ENCODE assay signal across 11 cellular contexts in the genomic region with DNA sequence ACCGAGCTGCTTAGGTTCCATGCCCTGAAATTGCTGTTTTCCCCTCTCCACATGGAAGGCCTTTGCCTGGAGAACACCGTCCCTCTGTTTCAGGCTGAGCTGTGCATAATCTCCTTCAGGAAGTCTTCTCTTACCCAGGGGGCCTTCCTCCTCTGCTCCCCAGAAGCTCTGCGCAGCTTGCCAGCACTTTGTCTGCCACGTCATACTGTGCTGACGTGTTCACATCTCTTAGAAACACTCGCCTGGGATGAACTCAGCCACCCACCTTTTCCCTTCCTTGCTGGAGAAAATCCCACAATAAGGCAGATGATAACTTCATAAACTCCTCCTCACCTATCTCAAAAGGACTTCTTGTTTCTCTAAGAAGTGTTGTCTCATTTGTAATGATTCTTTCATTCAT.
DNase-seq lines count a peak whose midpoint lies in the region; ATAC-seq and TF ChIP-seq lines count a peak whose summit lies in the region.
"Had no signal": no experiment of that assay in that cellular context is flagged by ENCODE, and none has a peak within 500 bp of the region (broad histone marks: within the 10 kb centered on the region; RNA-seq: fewer than 3 reads in every experiment).

No MANE protein-coding gene starts in this region.

- no peak for TF ChIP-seq CTCF in cardiac fibroblast (IDR thresholded peaks at IDR 0.05; ENCODE audit: low read depth, low read length)
- TF ChIP-seq CTCF in left ventricle myocardium inferior (IDR thresholded peaks at IDR 0.05; ENCODE audit: borderline replicate concordance): no peak
- TF ChIP-seq CTCF in stomach (IDR thresholded peaks at IDR 0.05): no peak
- no peak for TF ChIP-seq CTCF in right lobe of liver (IDR thresholded peaks at IDR 0.05)

- TF ChIP-seq POLR2A in stomach (IDR thresholded peaks at IDR 0.05) (no peak), right lobe of liver (IDR thresholded peaks at IDR 0.05) (no peak)

- H3K4me1 ChIP-seq in left ventricle myocardium inferior: peaks cover 85% of the 10 kb centered on the region
- H3K4me1 ChIP-seq in stomach: peaks cover 0 to 45% (median 17%) of the 10 kb centered on the region in 4 donors
- no peaks in the 10 kb centered on the region for H3K4me1 ChIP-seq in right lobe of liver

- DNase-seq in CD1c-positive myeloid dendritic cell (ENCODE audit: extremely low spot score) (peak; percentile 86), cardiac fibroblast (ENCODE audit: low read depth in 2 of 2) (peak; percentile 95 to 96), left ventricle myocardium inferior (peak; percentile 72), skeletal muscle cell (ENCODE audit: low read depth) (peak; percentile 92), stomach (no peak), NCI-H2196 (lab: John Stamatoyannopoulos, UW; ENCODE audit: unreplicated experiment) (no peak), right lobe of liver (no peak), T-helper 9 cell (no peak)
- DNase-seq: activated CD4-positive, alpha-beta T cell treated with anti-CD3 and anti-CD28 coated beads, Interleukin-2, amount 50 U/mL, for 4 hours; NCI-H446 had no signal

- H3K27ac ChIP-seq in left ventricle myocardium inferior (replicated peaks): peak overlapping the region; percentile 64
- H3K27ac ChIP-seq in stomach: peak overlapping the region in 1 of 5 donors; percentile 3
- no peak overlapping the region for H3K27ac ChIP-seq in right lobe of liver

- 79 to 96% (median 93%) methylated on average over 6 of the region's 6 CpGs for WGBS in stomach, 5 donors
- WGBS in right lobe of liver (ENCODE audit: insufficient coverage, low coverage, low lambda C conversion rate, missing lambda C conversion rate): 89% methylated on average over 4 of the region's 6 CpGs

- TF ChIP-seq EP300 in stomach (IDR thresholded peaks at IDR 0.05): no peak

- no peak for ATAC-seq in right lobe of liver

- H3K36me3 ChIP-seq in left ventricle myocardium inferior: no peaks in the 10 kb centered on the region
- H3K36me3 ChIP-seq in stomach: peaks cover 0 to 9% (median 2%) of the 10 kb centered on the region in 4 donors
- no peaks in the 10 kb centered on the region for H3K36me3 ChIP-seq in right lobe of liver

- H3K9me3 ChIP-seq in left ventricle myocardium inferior (replicated peaks) (no peaks in the 10 kb centered on the region), stomach (no peaks in the 10 kb centered on the region), right lobe of liver (no peaks in the 10 kb centered on the region)
- H3K9me3 ChIP-seq: HAP-1 had no signal

- intact Hi-C loops in left ventricle myocardium inferior (cut with micrococcal nuclease): no loop called here
- intact Hi-C loops in stomach (cut with DNase I; ENCODE audit: low total_unique reads): no loop called here
- intact Hi-C loops in right lobe of liver (cut with DNase I): no loop called here

- H3K27me3 ChIP-seq in left ventricle myocardium inferior (ENCODE audit: low read depth): no peaks in the 10 kb centered on the region
- H3K27me3 ChIP-seq in stomach: no peaks in the 10 kb centered on the region
- H3K27me3 ChIP-seq in right lobe of liver: no peaks in the 10 kb centered on the region

- H3K4me3 ChIP-seq in cardiac fibroblast (replicated peaks in 1 of 2; ENCODE audit: low read depth in 2 of 2, low read length in 2 of 2) (no peak overlapping the region), left ventricle myocardium inferior (no peak overlapping the region), skeletal muscle cell (ENCODE audit: low read depth, low read length) (no peak overlapping the region), stomach (no peak overlapping the region), right lobe of liver (no peak overlapping the region)
- H3K4me3 ChIP-seq: HAP-1 had no signal

Comparison
In these comparisons a context has a peak if more than half of its experiments do, and no peak if none do; other contexts are left out.
1. DNase-seq: peak in CD1c-positive myeloid dendritic cell (single experiment), cardiac fibroblast (2 of 2), left ventricle myocardium inferior (single experiment) and skeletal muscle cell (single experiment); none in stomach (single experiment), NCI-H2196 (single experiment), right lobe of liver (0 of 3) and T-helper 9 cell (single experiment).